8 cellular contexts compared by ENCODE assay signal in the genomic region with DNA sequence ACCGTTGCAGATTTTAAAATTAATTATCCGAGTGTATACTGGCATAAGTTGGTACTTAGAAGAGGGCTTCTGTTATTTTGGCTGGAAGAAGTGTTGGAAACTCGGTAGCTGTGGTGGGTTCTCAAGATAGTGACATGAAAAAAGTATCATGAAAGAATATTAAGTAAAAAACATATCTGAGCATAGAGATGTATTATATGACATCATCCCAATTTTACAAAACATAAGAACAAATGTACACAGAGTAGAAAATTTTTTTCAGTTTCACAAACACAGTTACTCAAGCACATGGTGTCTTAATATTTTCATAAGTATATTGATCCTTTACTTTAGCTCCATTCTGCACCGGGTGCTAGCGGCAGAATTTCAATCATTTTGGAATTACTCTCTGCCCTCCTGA. TPM values are rescaled to one million over a fixed set of nuclear protein-coding genes. Genes with fewer than 3 reads are reported as not detected.
DNase-seq lines count a peak whose midpoint lies in the region; ATAC-seq and TF ChIP-seq lines count a peak whose summit lies in the region.

No MANE protein-coding gene starts in this region.

- DNase-seq in CD8-positive, alpha-beta T cell = no peak
- no peak for DNase-seq in SJSA1 (ENCODE audit: low read depth in 1 of 2, low spot score in 2 of 2)
- DNase-seq in epithelial cell of esophagus (ENCODE audit: low read depth) = no peak
- no peak for DNase-seq in progenitor cell of endocrine pancreas (ENCODE audit: low spot score, unreplicated experiment)
- DNase-seq in NCI-H128 (lab: John Stamatoyannopoulos, UW; ENCODE audit: unreplicated experiment) = no peak
- no peak for DNase-seq in neural progenitor cell (ENCODE audit: low spot score)
- DNase-seq in RKO (ENCODE audit: low spot score) = no peak
- DNase-seq in GM10248 (ENCODE audit: extremely low spot score) = no peak

- no peaks in the 10 kb centered on the region for H4K20me1 ChIP-seq in neural progenitor cell (ENCODE audit: low read depth)

- H3K36me3 ChIP-seq in CD8-positive, alpha-beta T cell (ENCODE audit: insufficient read depth, low read length) = no peaks in the 10 kb centered on the region
- peaks cover 27% of the 10 kb centered on the region for H3K36me3 ChIP-seq in SJSA1
- H3K36me3 ChIP-seq in neural progenitor cell = no peaks in the 10 kb centered on the region

- H3K27me3 Mint-ChIP-seq in CD8-positive, alpha-beta T cell (ENCODE audit: low read depth) = no peaks in the 10 kb centered on the region
- no peaks in the 10 kb centered on the region for H3K27me3 Mint-ChIP-seq in progenitor cell of endocrine pancreas
- H3K27me3 Mint-ChIP-seq in neural progenitor cell (ENCODE audit: insufficient read depth, low read depth) = peaks cover 2% of the 10 kb centered on the region

- H3K4me3 Mint-ChIP-seq in CD8-positive, alpha-beta T cell = peak overlapping the region; percentile 90
- H3K4me3 Mint-ChIP-seq in progenitor cell of endocrine pancreas (ENCODE audit: low read depth) = peak overlapping the region; percentile 16
- H3K4me3 Mint-ChIP-seq in neural progenitor cell = no peak overlapping the region

- no peaks in the 10 kb centered on the region for H3K9me3 ChIP-seq in CD8-positive, alpha-beta T cell (ENCODE audit: low read length)
- H3K9me3 ChIP-seq in SJSA1 (replicated peaks) (no peaks in the 10 kb centered on the region), neural progenitor cell (ENCODE audit: low read depth) (no peaks in the 10 kb centered on the region)

- peak overlapping the region; percentile 93 for H3K27ac Mint-ChIP-seq in CD8-positive, alpha-beta T cell
- H3K27ac Mint-ChIP-seq in progenitor cell of endocrine pancreas (no peak overlapping the region), neural progenitor cell (no peak overlapping the region)

- H3K79me2 ChIP-seq in neural progenitor cell (ENCODE audit: low read depth) = no peaks in the 10 kb centered on the region

- H3K36me3 Mint-ChIP-seq in CD8-positive, alpha-beta T cell = peaks cover 33% of the 10 kb centered on the region
- H3K36me3 Mint-ChIP-seq in progenitor cell of endocrine pancreas (ENCODE audit: insufficient read depth) = no peaks in the 10 kb centered on the region
- H3K36me3 Mint-ChIP-seq in neural progenitor cell = no peaks in the 10 kb centered on the region

- peak overlapping the region; percentile 56 for H3K27ac ChIP-seq in CD8-positive, alpha-beta T cell (ENCODE audit: low read depth, low read length)
- H3K27ac ChIP-seq in SJSA1 (peak overlapping the region; percentile 89), neural progenitor cell (no peak overlapping the region)

- no peak overlapping the region for H2AFZ ChIP-seq in neural progenitor cell (replicated peaks)

- POLR2A ChIA-PET in CD8-positive, alpha-beta T cell (lab: Charles Lee) = interaction anchor here (1.2 to 1.7 kb wide), 3 partner anchors 9 to 68 kb away, joined by 3 to 5 read pairs (median 3); no protein-coding TSS in a partner anchor
- POLR2A ChIA-PET in GM10248 (lab: Yijun Ruan, JAX) = no interaction called here

- H3K4me1 ChIP-seq in CD8-positive, alpha-beta T cell (ENCODE audit: insufficient read depth, low read length) = peaks cover 40% of the 10 kb centered on the region
- H3K4me1 ChIP-seq in SJSA1 (replicated peaks) (peaks cover 36% of the 10 kb centered on the region), neural progenitor cell (peaks cover 18% of the 10 kb centered on the region)

- H3K4me2 ChIP-seq in neural progenitor cell = no peak overlapping the region

- peak overlapping the region; percentile 63 for H3K4me3 ChIP-seq in CD8-positive, alpha-beta T cell (ENCODE audit: low read depth, low read length)
- H3K4me3 ChIP-seq in SJSA1 (peak overlapping the region; percentile 48), epithelial cell of esophagus (ENCODE audit: low read length) (peak overlapping the region; percentile 86), neural progenitor cell (no peak overlapping the region)

- no peak overlapping the region for H3K9ac ChIP-seq in neural progenitor cell

- intact Hi-C loops in CD8-positive, alpha-beta T cell (cut with DNase I, micrococcal nuclease) = loop anchor here in 1 of 2 experiments (10.0 kb wide), 1 partner anchor 1876 kb away; a partner anchor contains a TSS

- no peak for ATAC-seq in CD8-positive, alpha-beta T cell

- H3K9me3 Mint-ChIP-seq in CD8-positive, alpha-beta T cell = no peaks in the 10 kb centered on the region
- H3K9me3 Mint-ChIP-seq in progenitor cell of endocrine pancreas (ENCODE audit: low read depth) = peaks cover 5% of the 10 kb centered on the region
- H3K9me3 Mint-ChIP-seq in neural progenitor cell = no peaks in the 10 kb centered on the region

- H3F3A ChIP-seq in neural progenitor cell (ENCODE audit: low read depth) = peaks cover 14% of the 10 kb centered on the region

- no peak for TF ChIP-seq CTCF in CD8-positive, alpha-beta T cell (IDR thresholded peaks at IDR 0.05)
- TF ChIP-seq CTCF in epithelial cell of esophagus (IDR thresholded peaks at IDR 0.05; ENCODE audit: insufficient read depth, low read depth, low read length, missing control alignments) = no peak
- no peak for TF ChIP-seq CTCF in progenitor cell of endocrine pancreas (IDR thresholded peaks at IDR 0.05; ENCODE audit: unreplicated experiment)
- TF ChIP-seq CTCF in neural progenitor cell (IDR thresholded peaks at IDR 0.05) = no peak
- TF ChIP-seq CTCF in GM10248 (IDR thresholded peaks at IDR 0.05; ENCODE audit: control extremely low read depth, extremely low read depth, low read depth, missing control alignments) = no peak

- no peaks in the 10 kb centered on the region for H3K27me3 ChIP-seq in CD8-positive, alpha-beta T cell (ENCODE audit: insufficient read depth, low read length)
- H3K27me3 ChIP-seq in SJSA1 (replicated peaks) (no peaks in the 10 kb centered on the region), neural progenitor cell (no peaks in the 10 kb centered on the region)

- H3K4me1 Mint-ChIP-seq in CD8-positive, alpha-beta T cell (ENCODE audit: low read depth) = peaks cover 61% of the 10 kb centered on the region
- H3K4me1 Mint-ChIP-seq in progenitor cell of endocrine pancreas (ENCODE audit: low read depth) = peaks cover 30% of the 10 kb centered on the region
- H3K4me1 Mint-ChIP-seq in neural progenitor cell = peaks cover 12% of the 10 kb centered on the region

- CTCF ChIA-PET in CD8-positive, alpha-beta T cell (lab: Charles Lee) = interaction anchor here (1.3 kb wide), 1 partner anchor 58 kb away, joined by 3 read pairs; no protein-coding TSS in a partner anchor
- CTCF ChIA-PET in GM10248 (lab: Yijun Ruan, JAX) = interaction anchor here (1.1 to 2.9 kb wide), 5 partner anchors 10 to 179 kb away, joined by 3 to 16 read pairs (median 4); a partner anchor contains a TSS

RNA-seq across cellular contexts. Expression of a gene that starts 0.7 kb away (rescaled TPM):
- 10 to 100 TPM; 26.1 to 32.1 TPM for total RNA-seq in CD8-positive, alpha-beta T cell
- 26.1 and 27.1 TPM in 2 replicates for total RNA-seq in SJSA1 (2014; rRNA removed; shearing (Covaris generic))
- total RNA-seq in progenitor cell of endocrine pancreas (8.9 and 9.5 TPM in 2 replicates), neural progenitor cell (ENCODE audit: low replicate concordance) (4.0 and 5.4 TPM in 2 replicates)
